Comparison of ENCODE assay signal across 1 cellular context in the genomic region with DNA sequence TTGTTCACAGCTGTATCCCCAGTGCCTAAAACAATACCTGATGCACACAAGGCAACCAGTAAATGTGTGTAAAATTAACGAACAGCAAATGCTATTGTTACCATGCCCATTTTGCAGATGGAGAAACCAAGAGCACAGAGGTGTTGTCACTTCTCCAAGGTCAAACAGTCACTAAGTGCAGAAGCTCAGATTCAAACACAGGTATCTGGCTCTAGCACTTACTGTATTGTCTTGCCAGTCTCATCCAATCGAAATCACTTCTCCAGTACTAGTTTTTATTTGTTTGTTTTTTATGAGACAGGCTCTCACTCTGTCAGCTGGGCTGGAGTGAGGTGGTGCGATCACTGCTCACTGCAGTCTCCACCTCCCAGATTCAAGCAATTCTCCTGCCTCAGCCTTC.
TF ChIP-seq lines count a peak whose summit lies in the region.

No MANE protein-coding gene starts in this region.

TF ChIP-seq in HEK293, 187 proteins besides CTCF, POLR2A, EP300 and RAD21 (continued from another document):
- no peak for TF ChIP-seq ZNF239 (tag by site-specific recombination; IDR thresholded peaks at IDR 0.05)
